Comparison of ENCODE assay signal across 9 cellular contexts in genomic region chr14:23569443-23570151, GRCh38. TPM values are rescaled to one million over a fixed set of nuclear protein-coding genes. Genes with fewer than 3 reads are reported as not detected.
DNase-seq lines count a peak whose midpoint lies in the region; ATAC-seq and TF ChIP-seq lines count a peak whose summit lies in the region.
"Had no signal": no experiment of that assay in that cellular context is flagged by ENCODE, and none has a peak within 500 bp of the region (broad histone marks: within the 10 kb centered on the region; RNA-seq: fewer than 3 reads in every experiment).

No MANE protein-coding gene starts in this region.

- H3K9me3 Mint-ChIP-seq in chondrocyte (ENCODE audit: low read depth) (no peaks in the 10 kb centered on the region), nephron progenitor cell (no peaks in the 10 kb centered on the region)

- H3K27ac Mint-ChIP-seq in chondrocyte (ENCODE audit: unreplicated experiment) (no peak overlapping the region), nephron progenitor cell (no peak overlapping the region)

- peak; percentile 68 for DNase-seq in SIG-M5 treated with dmso at 0.1 percent for 504 hours (lab: John Stamatoyannopoulos, UW; ENCODE audit: unreplicated experiment)
- DNase-seq in SIG-M5 (lab: John Stamatoyannopoulos, UW): no peak
- DNase-seq in NCI-H2171 (lab: John Stamatoyannopoulos, UW): peak; percentile 95
- peak; percentile 52 for DNase-seq in chondrocyte (ENCODE audit: low spot score)
- DNase-seq in posterior cingulate gyrus: peak in 8 of 10 donors; percentile 68 to 95 (median 78)
- DNase-seq in NK-92 (lab: John Stamatoyannopoulos, UW; ENCODE audit: unreplicated experiment): no peak
- no peak for DNase-seq in nephron progenitor cell

- ATAC-seq in HG02973 (IDR thresholded peaks at IDR 0.05; ENCODE audit: unreplicated experiment): no peak

- H3K4me3 Mint-ChIP-seq in chondrocyte (ENCODE audit: unreplicated experiment) (no peak overlapping the region), nephron progenitor cell (no peak overlapping the region)

- TF ChIP-seq CTCF in chondrocyte (IDR thresholded peaks at IDR 0.05) (no peak), nephron progenitor cell (IDR thresholded peaks at IDR 0.05) (no peak)

- H3K4me1 Mint-ChIP-seq in chondrocyte (ENCODE audit: low read depth) (peaks cover 21% of the 10 kb centered on the region), nephron progenitor cell (peaks cover 62% of the 10 kb centered on the region)

- intact Hi-C loops in posterior cingulate gyrus (cut with DNase I): no loop called here

- H3K27me3 Mint-ChIP-seq in chondrocyte (ENCODE audit: low read depth) (peaks cover 27% of the 10 kb centered on the region), nephron progenitor cell (ENCODE audit: low read depth, poor library complexity) (peaks cover 18% of the 10 kb centered on the region)

- H3K36me3 Mint-ChIP-seq in chondrocyte (ENCODE audit: low read depth) (no peaks in the 10 kb centered on the region), nephron progenitor cell (ENCODE audit: low read depth) (peaks cover under 1% of the 10 kb centered on the region)

RNA-seq across cellular contexts. Expression of gene AP1G2, which starts 2.0 kb away (rescaled TPM):
- 16.4 to 27.3 TPM (median 18.5 TPM) in 3 replicates for total RNA-seq in chondrocyte

RNA-seq across cellular contexts. Expression of gene JPH4, which starts 9.0 kb away (rescaled TPM):
- total RNA-seq in chondrocyte: 0.20 TPM in 1 of 3 replicates, not detected in the others
- total RNA-seq: endothelial cell of umbilical vein had no signal

RNA-seq across cellular contexts. Expression of gene THTPA, which starts 13.5 kb away (rescaled TPM):
- total RNA-seq in chondrocyte: 11.8 to 21.6 TPM (median 12.3 TPM) in 3 replicates

RNA-seq across cellular contexts. Expression of gene ZFHX2, which starts 18.0 kb away (rescaled TPM):
- 5.9 to 11.8 TPM (median 9.8 TPM) in 3 replicates for total RNA-seq in chondrocyte

Comparison
In these comparisons a context has a peak if more than half of its experiments do, and no peak if none do; other contexts are left out.
1. DNase-seq: peak in SIG-M5 treated with dmso at 0.1 percent for 504 hours (single experiment), NCI-H2171 (single experiment), chondrocyte (single experiment) and posterior cingulate gyrus (8 of 10); none in SIG-M5 (single experiment), NK-92 (single experiment) and nephron progenitor cell (single experiment).